In the genomic region with DNA sequence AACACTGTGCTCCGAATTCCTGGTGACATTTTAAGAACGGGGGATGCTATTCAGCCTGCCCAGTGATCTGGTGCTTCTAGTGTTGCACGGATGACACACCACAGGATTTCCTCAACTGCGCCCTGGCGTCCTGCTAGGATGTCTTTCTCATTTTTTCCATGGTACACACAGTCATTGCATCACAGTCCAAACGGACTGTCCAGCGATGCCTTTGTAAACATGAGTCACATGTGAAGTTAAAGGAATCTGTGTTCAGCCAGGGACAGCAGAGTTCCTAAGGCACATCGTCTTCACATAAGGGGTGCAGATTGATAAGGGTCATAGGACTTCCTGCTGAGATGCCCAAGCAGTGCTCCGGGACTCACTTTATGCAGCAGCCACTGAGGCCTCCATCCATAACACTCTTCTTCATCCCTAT, we compare ENCODE assay signal across 12 cellular contexts. TPM values are rescaled to one million over a fixed set of nuclear protein-coding genes. Genes with fewer than 3 reads are reported as not detected.
DNase-seq lines count a peak whose midpoint lies in the region; ATAC-seq and TF ChIP-seq lines count a peak whose summit lies in the region.
"Had no signal": no experiment of that assay in that cellular context is flagged by ENCODE, and none has a peak within 500 bp of the region (broad histone marks: within the 10 kb centered on the region; RNA-seq: fewer than 3 reads in every experiment).

No MANE protein-coding gene starts in this region.

- H3K27ac ChIP-seq in SJSA1: no peak overlapping the region
- peak overlapping the region; percentile 87 to 94 (median 91) for H3K27ac ChIP-seq in gastrocnemius medialis
- H3K27ac ChIP-seq: epithelial cell of prostate had no signal

- DNase-seq in EH (ENCODE audit: low read depth): peak; percentile 86
- peak; percentile 32 to 52 for DNase-seq in SJSA1 (ENCODE audit: low read depth in 1 of 2, low spot score in 2 of 2)
- DNase-seq in fibroblast of pulmonary artery (ENCODE audit: low read depth): peak; percentile 92
- DNase-seq in gastrocnemius medialis: peak; percentile 93 to 97
- no peak for DNase-seq in NCI-H2196 treated with DMSO at 0.1 percent for 48 hours (lab: John Stamatoyannopoulos, UW; ENCODE audit: unreplicated experiment)
- DNase-seq in NCI-H510A (lab: John Stamatoyannopoulos, UW): no peak
- no peak for DNase-seq in activated T-cell treated with anti-CD3 and anti-CD28 coated beads, Interleukin-2, amount 50 U/mL, for 48 hours
- DNase-seq: activated CD4-positive, alpha-beta T cell treated with anti-CD3 and anti-CD28 coated beads, Interleukin-2, amount 10 ng/mL, durations not matched to agents 7 days and 5 days; NCI-H187; stimulated activated CD4-positive, alpha-beta T cell treated with anti-CD3 and anti-CD28 coated beads, Interleukin-12 subunit alpha, Interleukin-12 subunit beta, amount 100 ng/mL, for 4 hours had no signal

- H3K9me3 ChIP-seq in SJSA1 (replicated peaks) (no peaks in the 10 kb centered on the region), gastrocnemius medialis (no peaks in the 10 kb centered on the region)

- in situ Hi-C loops in gastrocnemius medialis (cut with MboI; ENCODE audit: low sequenced_read_pairs in 4 of 4): no loop called here

- H3K36me3 ChIP-seq in SJSA1 (no peaks in the 10 kb centered on the region), gastrocnemius medialis (no peaks in the 10 kb centered on the region)

- H3K27me3 ChIP-seq in SJSA1 (replicated peaks) (no peaks in the 10 kb centered on the region), gastrocnemius medialis (no peaks in the 10 kb centered on the region)

- H3K4me1 ChIP-seq in SJSA1 (replicated peaks) (peaks cover 14% of the 10 kb centered on the region), gastrocnemius medialis (peaks cover 24 to 26% of the 10 kb centered on the region in 2 donors)

- TF ChIP-seq POLR2A in gastrocnemius medialis (IDR thresholded peaks at IDR 0.05): peak in 1 of 2 donors; percentile 53

- ATAC-seq in gastrocnemius medialis: peak; percentile 96
- ATAC-seq in GM21390 (IDR thresholded peaks at IDR 0.05; ENCODE audit: unreplicated experiment): no peak

- intact Hi-C loops in gastrocnemius medialis (cut with DNase I; ENCODE audit: low total_unique reads): loop anchor here (1.0 to 5.0 kb wide), 4 partner anchors 32 to 395 kb away; no protein-coding TSS in a partner anchor

- H3K4me3 ChIP-seq in SJSA1: no peak overlapping the region
- no peak overlapping the region for H3K4me3 ChIP-seq in fibroblast of pulmonary artery (replicated peaks; ENCODE audit: low read depth, low read length)
- peak overlapping the region in 1 of 4 donors; percentile 1 for H3K4me3 ChIP-seq in gastrocnemius medialis

- TF ChIP-seq CTCF in fibroblast of pulmonary artery (IDR thresholded peaks at IDR 0.05; ENCODE audit: low read length, missing control alignments) (no peak), gastrocnemius medialis (IDR thresholded peaks at IDR 0.05 in 4 of 5, conservative IDR thresholded peaks at IDR 0.05 in 1 of 5) (no peak)

RNA-seq across cellular contexts. Expression of a gene that starts 9.3 kb away (rescaled TPM):
- total RNA-seq in SJSA1 (2014; rRNA removed; shearing (Covaris generic)): 4.8 and 11.7 TPM in 2 replicates
- 100 to 1,000 TPM in 2 of 4 donors, 10 to 100 TPM in 2; 15.6 to 305 (median 82.2) TPM for total RNA-seq in gastrocnemius medialis
- total RNA-seq: activated CD4-positive, alpha-beta T cell treated with anti-CD3 and anti-CD28 coated beads, Interleukin-2, amount 10 ng/mL, durations not matched to agents 7 days and 5 days had no signal

Comparison
In these comparisons a context has a peak if more than half of its experiments do, and no peak if none do; other contexts are left out.
1. DNase-seq: peak in EH (single experiment), SJSA1 (2 of 2), fibroblast of pulmonary artery (single experiment) and gastrocnemius medialis (2 of 2); none in NCI-H2196 treated with DMSO at 0.1 percent for 48 hours (single experiment), NCI-H510A (single experiment) and activated T-cell treated with anti-CD3 and anti-CD28 coated beads, Interleukin-2, amount 50 U/mL, for 48 hours (0 of 2).